ENCODE assay signal across 19 cellular contexts in the genomic region with DNA sequence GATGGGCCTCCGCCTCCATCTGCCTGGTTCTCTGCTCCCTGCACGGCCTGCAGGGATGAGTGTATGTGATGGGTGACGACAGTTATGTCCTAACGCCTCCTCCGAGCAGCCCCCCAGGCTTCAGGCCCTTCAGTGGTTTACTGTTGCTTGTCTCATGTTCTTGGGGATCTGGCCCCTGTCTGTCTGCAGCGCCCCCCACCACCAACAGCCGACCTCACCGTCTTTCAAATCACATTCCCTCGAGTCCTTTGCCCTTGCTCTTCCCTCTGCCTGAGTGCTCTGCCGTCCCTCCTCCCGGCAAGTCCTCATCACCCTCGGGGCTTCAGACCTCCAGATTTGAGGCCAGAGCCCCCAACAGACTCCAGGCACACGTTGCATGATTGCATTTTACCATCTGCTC. TPM values are rescaled to one million over a fixed set of nuclear protein-coding genes. Genes with fewer than 3 reads are reported as not detected.
A peak's percentile ranks its signal among the peaks of the same experiment; 100 is the strongest.
DNase-seq lines count a peak whose midpoint lies in the region; ATAC-seq and TF ChIP-seq lines count a peak whose summit lies in the region.
"Had no signal": no experiment of that assay in that cellular context is flagged by ENCODE, and none has a peak within 500 bp of the region (broad histone marks: within the 10 kb centered on the region; RNA-seq: fewer than 3 reads in every experiment).

No MANE protein-coding gene starts in this region.

- peak overlapping the region in 3 of 11 experiments; percentile 33 to 38 (median 35); a peak in 3 of 22 replicates for H3K9ac ChIP-seq in BLaER1 treated with 17β-estradiol and CSF1 and Interleukin-3, amounts not matched to agents 10 nM and 100 nM

- intact Hi-C loops in spleen (cut with DNase I; ENCODE audit: low total_unique reads) = no loop called here
- intact Hi-C loops in activated CD4-positive, alpha-beta T cell treated with anti-CD3 and anti-CD28 coated beads, Interleukin-2, amount 10 ng/mL, durations not matched to agents 24 days and 14 days (cut with micrococcal nuclease) = no loop called here

- H3K4me3 ChIP-seq in BLaER1 treated with 17β-estradiol and CSF1 and Interleukin-3, amounts not matched to agents 10 nM and 100 nM = no peak overlapping the region
- H3K4me3 ChIP-seq in spleen = no peak overlapping the region

- H3K36me3 Mint-ChIP-seq in T-helper 17 cell (ENCODE audit: low read depth) = peaks cover 15% of the 10 kb centered on the region
- peaks cover 53% of the 10 kb centered on the region for H3K36me3 Mint-ChIP-seq in endothelial cell (ENCODE audit: low read depth, unreplicated experiment)
- H3K36me3 Mint-ChIP-seq in activated CD4-positive, alpha-beta T cell treated with anti-CD3 and anti-CD28 coated beads, Interleukin-2, amount 10 ng/mL, durations not matched to agents 24 days and 14 days (ENCODE audit: low read depth) = peaks cover 59% of the 10 kb centered on the region

- WGBS in spleen, 5 donors = 67 to 96% (median 75%) methylated on average over 11 to 13 of the region's 13 CpGs

- H3K27ac ChIP-seq in BLaER1 treated with 17β-estradiol and CSF1 and Interleukin-3, amounts not matched to agents 10 nM and 100 nM = peak overlapping the region in 2 of 11 experiments; percentile 9 to 17; a peak in 2 of 22 replicates
- H3K27ac ChIP-seq in spleen = no peak overlapping the region

- DNase-seq in T-helper 17 cell (no peak), endothelial cell (ENCODE audit: low spot score) (no peak), spleen (peak; percentile 61), NCI-H2107 treated with DMSO at 0.1 percent for 48 hours (lab: John Stamatoyannopoulos, UW; ENCODE audit: unreplicated experiment) (no peak)
- no peak for DNase-seq in activated CD4-positive, alpha-beta T cell treated with anti-CD3 and anti-CD28 coated beads, Interleukin-2, amount 10 ng/mL, durations not matched to agents 24 days and 14 days
- DNase-seq in activated CD8-positive, alpha-beta memory T cell treated with anti-CD3 and anti-CD28 coated beads, Interleukin-2, amount 50 U/mL, for 48 hours = no peak
- DNase-seq: ACHN; BE2C; CD4-positive, alpha-beta memory T cell; DMS153; DMS79; GDM1; GOT3; H7; HFFc6 had no signal

- H3K9me3 ChIP-seq in BLaER1 treated with 17β-estradiol and CSF1 and Interleukin-3, amounts not matched to agents 10 nM and 100 nM (replicated peaks in 1 of 11) = no peaks in the 10 kb centered on the region
- H3K9me3 ChIP-seq in T-helper 17 cell (ENCODE audit: control insufficient read depth, low read length, poor library complexity, severe bottlenecking) = no peaks in the 10 kb centered on the region
- no peaks in the 10 kb centered on the region for H3K9me3 ChIP-seq in spleen
- H3K9me3 ChIP-seq: BE2C had no signal

- H3K36me3 ChIP-seq in BLaER1 treated with 17β-estradiol and CSF1 and Interleukin-3, amounts not matched to agents 10 nM and 100 nM = peaks cover 89 to 94% (median 93%) of the 10 kb centered on the region in 11 experiments
- H3K36me3 ChIP-seq in spleen = peaks cover 0 to 95% (median 85%) of the 10 kb centered on the region in 6 donors

- H3K4me1 Mint-ChIP-seq in T-helper 17 cell = peaks cover 10% of the 10 kb centered on the region
- H3K4me1 Mint-ChIP-seq in endothelial cell (ENCODE audit: unreplicated experiment) = no peaks in the 10 kb centered on the region
- H3K4me1 Mint-ChIP-seq in activated CD4-positive, alpha-beta T cell treated with anti-CD3 and anti-CD28 coated beads, Interleukin-2, amount 10 ng/mL, durations not matched to agents 24 days and 14 days = peaks cover 1% of the 10 kb centered on the region

- no peaks in the 10 kb centered on the region for H3K27me3 ChIP-seq in BLaER1 treated with 17β-estradiol and CSF1 and Interleukin-3, amounts not matched to agents 10 nM and 100 nM
- no peaks in the 10 kb centered on the region for H3K27me3 ChIP-seq in spleen (replicated peaks in 1 of 7)
- H3K27me3 ChIP-seq: BE2C had no signal

- TF ChIP-seq CTCF in endothelial cell (IDR thresholded peaks at IDR 0.05; ENCODE audit: unreplicated experiment) (no peak), spleen (IDR thresholded peaks at IDR 0.05 in 8 of 11, conservative IDR thresholded peaks at IDR 0.05 in 3 of 11) (no peak)

- H3K4me3 Mint-ChIP-seq in T-helper 17 cell (no peak overlapping the region), endothelial cell (ENCODE audit: unreplicated experiment) (peak overlapping the region; percentile 24)
- H3K4me3 Mint-ChIP-seq in activated CD4-positive, alpha-beta T cell treated with anti-CD3 and anti-CD28 coated beads, Interleukin-2, amount 10 ng/mL, durations not matched to agents 24 days and 14 days = no peak overlapping the region
- H3K4me3 Mint-ChIP-seq: CD14-positive monocyte; CD4-positive, alpha-beta memory T cell; HFFc6 had no signal

- H3K4me2 ChIP-seq in BLaER1 treated with 17β-estradiol and CSF1 and Interleukin-3, amounts not matched to agents 10 nM and 100 nM = peak overlapping the region in 7 of 11 experiments; percentile 15 to 59 (median 51); a peak in 11 of 22 replicates

- TF ChIP-seq POLR2A in spleen (IDR thresholded peaks at IDR 0.05) = no peak

- H3K4me1 ChIP-seq in BLaER1 treated with 17β-estradiol and CSF1 and Interleukin-3, amounts not matched to agents 10 nM and 100 nM = peaks cover 31 to 93% (median 68%) of the 10 kb centered on the region in 10 experiments
- H3K4me1 ChIP-seq in spleen = peaks cover 0 to 10% (median 5%) of the 10 kb centered on the region in 6 donors
- H3K4me1 ChIP-seq: BE2C had no signal

- peaks cover 0 to 58% (median 35%) of the 10 kb centered on the region in 11 experiments; a peak in 15 of 22 replicates for H4K20me1 ChIP-seq in BLaER1 treated with 17β-estradiol and CSF1 and Interleukin-3, amounts not matched to agents 10 nM and 100 nM

- H3K27ac Mint-ChIP-seq in T-helper 17 cell (peak overlapping the region; percentile 53), endothelial cell (ENCODE audit: unreplicated experiment) (no peak overlapping the region)
- H3K27ac Mint-ChIP-seq in activated CD4-positive, alpha-beta T cell treated with anti-CD3 and anti-CD28 coated beads, Interleukin-2, amount 10 ng/mL, durations not matched to agents 24 days and 14 days = no peak overlapping the region
- H3K27ac Mint-ChIP-seq: HFFc6 had no signal

- no peak for ATAC-seq in T-helper 17 cell
- ATAC-seq: HCT116 had no signal

- no peaks in the 10 kb centered on the region for H3K9me3 Mint-ChIP-seq in endothelial cell (ENCODE audit: unreplicated experiment)
- no peaks in the 10 kb centered on the region for H3K9me3 Mint-ChIP-seq in activated CD4-positive, alpha-beta T cell treated with anti-CD3 and anti-CD28 coated beads, Interleukin-2, amount 10 ng/mL, durations not matched to agents 24 days and 14 days
- H3K9me3 Mint-ChIP-seq: CD14-positive monocyte; CD4-positive, alpha-beta memory T cell; HFFc6 had no signal

- H3K27me3 Mint-ChIP-seq in T-helper 17 cell (no peaks in the 10 kb centered on the region), endothelial cell (ENCODE audit: unreplicated experiment) (peaks cover 8% of the 10 kb centered on the region)
- no peaks in the 10 kb centered on the region for H3K27me3 Mint-ChIP-seq in activated CD4-positive, alpha-beta T cell treated with anti-CD3 and anti-CD28 coated beads, Interleukin-2, amount 10 ng/mL, durations not matched to agents 24 days and 14 days
- H3K27me3 Mint-ChIP-seq: CD4-positive, alpha-beta memory T cell had no signal

RNA-seq across cellular contexts. Expression of gene METTL22, which starts 18.2 kb away (rescaled TPM):
- 10 to 100 TPM; 23.9 to 30.2 TPM for total RNA-seq in T-helper 17 cell
- 39.6 TPM for total RNA-seq in endothelial cell (ENCODE audit: unreplicated experiment)
- total RNA-seq in spleen = 10 to 100 TPM; 35.7 to 58.8 (median 47.5) TPM
- polyA plus RNA-seq in spleen = 10 to 100 TPM; 14.8 to 23.7 (median 22.2) TPM
- total RNA-seq in activated CD4-positive, alpha-beta T cell treated with anti-CD3 and anti-CD28 coated beads, Interleukin-2, amount 10 ng/mL, durations not matched to agents 24 days and 14 days = 36.2 and 38.4 TPM in 2 replicates

RNA-seq across cellular contexts. Expression of gene ABAT, which starts 34.7 kb away (rescaled TPM):
- 1 to 10 TPM; 8.7 to 9.5 TPM for total RNA-seq in T-helper 17 cell
- total RNA-seq in endothelial cell (ENCODE audit: unreplicated experiment) = 1.6 TPM
- 10 to 100 TPM in 2 of 7 donors, 1 to 10 TPM in 5; 6.2 to 13.5 (median 9.0) TPM for total RNA-seq in spleen
- 1 to 10 TPM; 3.9 to 6.2 (median 5.1) TPM for polyA plus RNA-seq in spleen
- 5.0 and 5.9 TPM in 2 replicates for total RNA-seq in activated CD4-positive, alpha-beta T cell treated with anti-CD3 and anti-CD28 coated beads, Interleukin-2, amount 10 ng/mL, durations not matched to agents 24 days and 14 days

RNA-seq across cellular contexts. Expression of gene TMEM114, which starts 49.4 kb away (rescaled TPM):
- total RNA-seq in T-helper 17 cell = not detected
- not detected for total RNA-seq in endothelial cell (ENCODE audit: unreplicated experiment)
- total RNA-seq in spleen = not detected
- not detected for polyA plus RNA-seq in spleen
- total RNA-seq in activated CD4-positive, alpha-beta T cell treated with anti-CD3 and anti-CD28 coated beads, Interleukin-2, amount 10 ng/mL, durations not matched to agents 24 days and 14 days = not detected in 2 replicates
- total RNA-seq: CD4-positive, alpha-beta memory T cell; Daoy; H7; HFFc6 had no signal
- polyA plus RNA-seq: CD14-positive monocyte; CD4-positive, alpha-beta memory T cell had no signal
